Comparison of ENCODE assay signal across 8 cellular contexts in the genomic region with DNA sequence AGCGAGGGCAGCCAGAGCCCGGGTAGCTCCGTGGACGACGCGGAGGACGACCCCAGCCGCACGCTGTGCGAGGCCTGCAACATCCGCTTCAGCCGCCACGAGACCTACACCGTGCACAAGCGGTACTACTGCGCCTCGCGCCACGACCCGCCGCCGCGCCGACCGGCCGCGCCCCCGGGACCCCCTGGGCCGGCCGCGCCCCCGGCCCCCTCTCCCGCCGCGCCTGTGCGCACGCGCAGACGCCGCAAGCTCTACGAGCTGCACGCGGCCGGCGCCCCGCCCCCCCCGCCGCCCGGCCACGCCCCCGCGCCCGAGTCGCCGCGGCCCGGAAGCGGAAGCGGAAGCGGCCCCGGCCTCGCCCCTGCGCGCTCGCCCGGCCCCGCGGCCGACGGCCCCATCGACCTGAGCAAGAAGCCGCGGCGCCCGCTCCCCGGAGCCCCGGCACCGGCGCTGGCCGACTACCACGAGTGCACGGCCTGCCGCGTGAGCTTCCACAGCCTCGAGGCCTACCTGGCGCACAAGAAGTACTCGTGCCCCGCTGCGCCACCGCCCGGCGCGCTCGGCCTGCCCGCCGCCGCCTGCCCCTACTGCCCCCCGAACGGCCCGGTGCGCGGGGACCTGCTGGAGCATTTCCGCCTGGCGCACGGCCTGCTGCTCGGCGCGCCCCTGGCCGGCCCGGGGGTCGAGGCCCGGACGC. TPM values are rescaled to one million over a fixed set of nuclear protein-coding genes. Genes with fewer than 3 reads are reported as not detected.
DNase-seq lines count a peak whose midpoint lies in the region; TF ChIP-seq lines count a peak whose summit lies in the region.

No MANE protein-coding gene starts in this region.

- H3K4me1 ChIP-seq in ACC112 (ENCODE audit: control insufficient read depth, insufficient read depth, low read length, unreplicated experiment) (peaks cover 11% of the 10 kb centered on the region), breast epithelium (peaks cover 7 to 8% of the 10 kb centered on the region in 2 donors)

- peaks cover 14% of the 10 kb centered on the region for H3K79me2 ChIP-seq in ACC112 (ENCODE audit: control insufficient read depth, insufficient read depth, low read length, unreplicated experiment)

- peaks cover 3% of the 10 kb centered on the region; the same call in 1 of the 2 replicates for H3K36me3 ChIP-seq in ACC112 (ENCODE audit: insufficient read depth, low read length)
- peaks cover 4% of the 10 kb centered on the region; the same call in 1 of the 2 replicates for H3K36me3 ChIP-seq in WERI-Rb-1
- H3K36me3 ChIP-seq in breast epithelium, result no peaks in the 10 kb centered on the region

- H3K27me3 ChIP-seq in ACC112 (ENCODE audit: insufficient read depth, low read length), result peaks cover 13% of the 10 kb centered on the region
- no peaks in the 10 kb centered on the region for H3K27me3 ChIP-seq in WERI-Rb-1 (ENCODE audit: insufficient read depth, low read depth, severe bottlenecking)
- peaks cover 0 to 13% of the 10 kb centered on the region in 2 donors for H3K27me3 ChIP-seq in breast epithelium

- in situ Hi-C loops in GM18951 (cut with MboI; ENCODE audit: low sequenced_read_pairs, unreplicated experiment), result loop anchor here (25.0 kb wide), 1 partner anchor 572 kb away; a partner anchor contains a TSS

- intact Hi-C loops in breast epithelium (cut with DNase I; ENCODE audit: low total_unique reads), result no loop called here

- H3K4me3 ChIP-seq in ACC112 (ENCODE audit: low read depth, low read length) (peak overlapping the region; percentile 90), WERI-Rb-1 (ENCODE audit: low read depth, low read length) (peak overlapping the region; percentile 36), breast epithelium (peak overlapping the region; percentile 69 to 99 (median 73))

- H3K27ac ChIP-seq in ACC112 (ENCODE audit: low read depth, low read length) (peak overlapping the region; percentile 34; the same call in 1 of the 2 replicates), WERI-Rb-1 (peak overlapping the region; percentile 66), breast epithelium (peak overlapping the region; percentile 75 to 96)

- H3K9me3 ChIP-seq in WERI-Rb-1 (ENCODE audit: severe bottlenecking) (no peaks in the 10 kb centered on the region), breast epithelium (no peaks in the 10 kb centered on the region)

- TF ChIP-seq CTCF in WERI-Rb-1 (IDR thresholded peaks at IDR 0.05; ENCODE audit: low read depth, low read length) (no peak), breast epithelium (IDR thresholded peaks at IDR 0.05) (no peak)

- DNase-seq in HPDE6-E6E7 (ENCODE audit: extremely low spot score), result peak; percentile 80
- peak; percentile 45 for DNase-seq in WERI-Rb-1
- peak; percentile 50 to 74 for DNase-seq in breast epithelium (ENCODE audit: low spot score in 2 of 2)
- DNase-seq in iPS-NIHi11 (ENCODE audit: low spot score), result peak; percentile 98
- peak; percentile 81 for DNase-seq in stimulated activated CD4-positive, alpha-beta T cell treated with anti-CD3 and anti-CD28 coated beads, Interleukin-12 subunit alpha, Interleukin-12 subunit beta, amount 100 ng/mL, for 4 hours
- no peak for DNase-seq in A172 (ENCODE audit: low spot score)

- H2AFZ ChIP-seq in ACC112 (ENCODE audit: low read length, unreplicated experiment), result peak overlapping the region; percentile 68

- TF ChIP-seq POLR2A in GM18951 (IDR thresholded peaks at IDR 0.05; ENCODE audit: extremely low read depth, insufficient read depth, insufficient read length) (peak; percentile 91), breast epithelium (IDR thresholded peaks at IDR 0.05) (no peak)

RNA-seq across cellular contexts. Expression of a gene that starts 36.1 kb away (rescaled TPM):
- total RNA-seq in breast epithelium, result 10 to 100 TPM; 12.5 to 14.9 (median 13.3) TPM
- 17.7 and 18.3 TPM in 2 replicates for total RNA-seq in A172 (2014; rRNA removed; shearing (Covaris generic))

Comparison
In these comparisons a context has a peak if more than half of its experiments do, and no peak if none do; other contexts are left out.
1. H3K27ac ChIP-seq: peak in every context shown above with its lines; median percentile 86 in breast epithelium; 66 in WERI-Rb-1; 34 in ACC112.
2. H3K4me3 ChIP-seq: peak in every context shown above with its lines; median percentile 90 in ACC112; 73 in breast epithelium; 36 in WERI-Rb-1.